Comparison of ENCODE assay signal across 12 cellular contexts in genomic region chr2:216217904-216218260, GRCh38.
A peak's percentile ranks its signal among the peaks of the same experiment; 100 is the strongest.
DNase-seq lines count a peak whose midpoint lies in the region; ATAC-seq and TF ChIP-seq lines count a peak whose summit lies in the region.
"Had no signal": no experiment of that assay in that cellular context is flagged by ENCODE, and none has a peak within 500 bp of the region (broad histone marks: within the 10 kb centered on the region; RNA-seq: fewer than 3 reads in every experiment).

No MANE protein-coding gene starts in this region.

- ATAC-seq in HG02798 (IDR thresholded peaks at IDR 0.05; ENCODE audit: poor library complexity, unreplicated experiment), result peak; percentile 55
- no peak for ATAC-seq in activated CD8-positive, alpha-beta T cell treated with anti-CD3 and anti-CD28 coated beads for 36 hours
- ATAC-seq in GM18861 (IDR thresholded peaks at IDR 0.05; ENCODE audit: unreplicated experiment), result no peak
- ATAC-seq: HepG2 had no signal

- no peak for DNase-seq in activated naive CD4-positive, alpha-beta T cell treated with anti-CD3 and anti-CD28 coated beads for 36 hours
- no peak for DNase-seq in activated naive CD4-positive, alpha-beta T cell (lab: John Stamatoyannopoulos, UW)
- no peak for DNase-seq in activated CD8-positive, alpha-beta T cell treated with anti-CD3 and anti-CD28 coated beads for 36 hours
- DNase-seq in progenitor cell of endocrine pancreas (ENCODE audit: low spot score, unreplicated experiment) (no peak), kidney glomerular epithelial cell (lab: John Stamatoyannopoulos, UW) (no peak)
- DNase-seq in stimulated activated naive CD4-positive, alpha-beta T cell (lab: John Stamatoyannopoulos, UW), result no peak
- DNase-seq: H7; midbrain; stimulated activated naive CD4-positive, alpha-beta T cell treated with Interleukin-2 at 50 U/mL for 16 hours had no signal

- TF ChIP-seq CTCF in activated CD8-positive, alpha-beta T cell treated with anti-CD3 and anti-CD28 coated beads for 36 hours (IDR thresholded peaks at IDR 0.05), result no peak
- no peak for TF ChIP-seq CTCF in progenitor cell of endocrine pancreas (IDR thresholded peaks at IDR 0.05; ENCODE audit: unreplicated experiment)

- no peaks in the 10 kb centered on the region for H3K27me3 Mint-ChIP-seq in activated naive CD4-positive, alpha-beta T cell treated with anti-CD3 and anti-CD28 coated beads for 36 hours (ENCODE audit: low read depth)
- no peaks in the 10 kb centered on the region for H3K27me3 Mint-ChIP-seq in activated CD8-positive, alpha-beta T cell treated with anti-CD3 and anti-CD28 coated beads for 36 hours
- no peaks in the 10 kb centered on the region for H3K27me3 Mint-ChIP-seq in progenitor cell of endocrine pancreas

- intact Hi-C loops in activated naive CD4-positive, alpha-beta T cell treated with anti-CD3 and anti-CD28 coated beads for 36 hours (cut with micrococcal nuclease), result loop anchor here (1.0 kb wide), 2 partner anchors 12 to 23 kb away; no protein-coding TSS in a partner anchor
- intact Hi-C loops in activated CD8-positive, alpha-beta T cell treated with anti-CD3 and anti-CD28 coated beads for 36 hours (cut with micrococcal nuclease), result no loop called here

- peaks cover 34% of the 10 kb centered on the region for H3K4me1 Mint-ChIP-seq in activated naive CD4-positive, alpha-beta T cell treated with anti-CD3 and anti-CD28 coated beads for 36 hours (ENCODE audit: low read depth)
- peaks cover 41% of the 10 kb centered on the region for H3K4me1 Mint-ChIP-seq in activated CD8-positive, alpha-beta T cell treated with anti-CD3 and anti-CD28 coated beads for 36 hours (ENCODE audit: low read depth)
- H3K4me1 Mint-ChIP-seq in progenitor cell of endocrine pancreas (ENCODE audit: low read depth), result peaks cover under 1% of the 10 kb centered on the region

- H3K27ac Mint-ChIP-seq in activated naive CD4-positive, alpha-beta T cell treated with anti-CD3 and anti-CD28 coated beads for 36 hours, result peak overlapping the region; percentile 37
- peak overlapping the region; percentile 4 for H3K27ac Mint-ChIP-seq in activated CD8-positive, alpha-beta T cell treated with anti-CD3 and anti-CD28 coated beads for 36 hours
- peak overlapping the region; percentile 7 for H3K27ac Mint-ChIP-seq in progenitor cell of endocrine pancreas

- H3K36me3 Mint-ChIP-seq in activated naive CD4-positive, alpha-beta T cell treated with anti-CD3 and anti-CD28 coated beads for 36 hours (ENCODE audit: low read depth), result peaks cover 2% of the 10 kb centered on the region
- peaks cover 6% of the 10 kb centered on the region for H3K36me3 Mint-ChIP-seq in activated CD8-positive, alpha-beta T cell treated with anti-CD3 and anti-CD28 coated beads for 36 hours (ENCODE audit: low read depth)
- H3K36me3 Mint-ChIP-seq in progenitor cell of endocrine pancreas (ENCODE audit: insufficient read depth), result peaks cover 7% of the 10 kb centered on the region

- no peaks in the 10 kb centered on the region for H3K9me3 Mint-ChIP-seq in activated naive CD4-positive, alpha-beta T cell treated with anti-CD3 and anti-CD28 coated beads for 36 hours
- H3K9me3 Mint-ChIP-seq in activated CD8-positive, alpha-beta T cell treated with anti-CD3 and anti-CD28 coated beads for 36 hours, result no peaks in the 10 kb centered on the region
- H3K9me3 Mint-ChIP-seq in progenitor cell of endocrine pancreas (ENCODE audit: low read depth), result no peaks in the 10 kb centered on the region

- CTCF ChIA-PET in activated naive CD4-positive, alpha-beta T cell treated with anti-CD3 and anti-CD28 coated beads for 36 hours (lab: Charles Lee), result interaction anchor here (1.0 kb wide), 1 partner anchor 187 kb away, joined by 4 read pairs; no protein-coding TSS in a partner anchor
- CTCF ChIA-PET in activated CD8-positive, alpha-beta T cell treated with anti-CD3 and anti-CD28 coated beads for 36 hours (lab: Charles Lee), result no interaction called here

- POLR2A ChIA-PET in activated CD8-positive, alpha-beta T cell treated with anti-CD3 and anti-CD28 coated beads for 36 hours (lab: Charles Lee), result interaction anchor here (1.1 kb wide), 1 partner anchor 288 kb away, joined by 3 read pairs; no protein-coding TSS in a partner anchor

- no peak overlapping the region for H3K4me3 Mint-ChIP-seq in activated naive CD4-positive, alpha-beta T cell treated with anti-CD3 and anti-CD28 coated beads for 36 hours
- no peak overlapping the region for H3K4me3 Mint-ChIP-seq in activated CD8-positive, alpha-beta T cell treated with anti-CD3 and anti-CD28 coated beads for 36 hours
- no peak overlapping the region for H3K4me3 Mint-ChIP-seq in progenitor cell of endocrine pancreas (ENCODE audit: low read depth)
